7 cellular contexts compared by ENCODE assay signal in genomic region chr19:19203012-19203856, GRCh38. TPM values are rescaled to one million over a fixed set of nuclear protein-coding genes. Genes with fewer than 3 reads are reported as not detected.
DNase-seq lines count a peak whose midpoint lies in the region; ATAC-seq and TF ChIP-seq lines count a peak whose summit lies in the region.

NR2C2AP (minus strand) TSS chr19:19203414; CDS start chr19:19203060, 354 bp downstream.

- H3K27me3 ChIP-seq in spleen (replicated peaks in 1 of 7): peaks cover 0 to 6% (median 0%) of the 10 kb centered on the region in 7 donors

- H3K36me3 ChIP-seq in spleen: peaks cover 0 to 39% (median 27%) of the 10 kb centered on the region in 6 donors

- 5 to 8% (median 7%) methylated on average over 48 to 60 of the region's 60 CpGs for WGBS in spleen, 5 donors

- no peak for TF ChIP-seq POLR2A in spleen (IDR thresholded peaks at IDR 0.05)

- peak within 1 kb of the TSS; percentile 66 to 88 (median 81) for H3K27ac ChIP-seq in spleen

- H3K9me3 ChIP-seq in spleen: no peaks in the 10 kb centered on the region

- TF ChIP-seq CTCF in spleen (IDR thresholded peaks at IDR 0.05 in 8 of 11, conservative IDR thresholded peaks at IDR 0.05 in 3 of 11): peak in 2 of 11 experiments; percentile 4 to 23

- peak; percentile 91 for DNase-seq in NCI-H446 treated with DMSO at 0.1 percent for 48 hours (lab: John Stamatoyannopoulos, UW)
- DNase-seq in activated CD4-positive, CD25-positive, alpha-beta regulatory T cell treated with anti-CD3 and anti-CD28 coated beads, Interleukin-2, amount 50 U/mL, for 16 hours (ENCODE audit: low read depth, low spot score): peak; percentile 83
- peak; percentile 87 for DNase-seq in central memory CD4-positive, alpha-beta T cell
- DNase-seq in iris pigment epithelial cell (ENCODE audit: low read depth): peak; percentile 85
- DNase-seq in spleen: peak; percentile 96

- H3K4me3 ChIP-seq in spleen: peak within 1 kb of the TSS; percentile 43 to 91 (median 69)

- ATAC-seq in GM18519 (IDR thresholded peaks at IDR 0.05; ENCODE audit: low FRiP score, unreplicated experiment) (peak; percentile 43), HG03108 (IDR thresholded peaks at IDR 0.05; ENCODE audit: unreplicated experiment) (peak; percentile 54)

- peaks cover 7 to 41% (median 19%) of the 10 kb centered on the region in 6 donors for H3K4me1 ChIP-seq in spleen

- intact Hi-C loops in spleen (cut with DNase I; ENCODE audit: low total_unique reads): no loop called here

RNA-seq across cellular contexts. Expression of gene NR2C2AP, which starts in this region (rescaled TPM):
- total RNA-seq in spleen: 10 to 100 TPM in 6 of 7 donors, 1 to 10 TPM in 1; 9.9 to 15.5 (median 13.8) TPM
- polyA plus RNA-seq in spleen: 10 to 100 TPM; 24.2 to 27.9 (median 25.8) TPM

Comparison
In these comparisons a context has a peak if more than half of its experiments do, and no peak if none do; other contexts are left out.
1. Peak in every context shown above with its lines: DNase-seq, ATAC-seq, H3K4me3 ChIP-seq and H3K27ac ChIP-seq.